8 cellular contexts compared by ENCODE assay signal in the genomic region with DNA sequence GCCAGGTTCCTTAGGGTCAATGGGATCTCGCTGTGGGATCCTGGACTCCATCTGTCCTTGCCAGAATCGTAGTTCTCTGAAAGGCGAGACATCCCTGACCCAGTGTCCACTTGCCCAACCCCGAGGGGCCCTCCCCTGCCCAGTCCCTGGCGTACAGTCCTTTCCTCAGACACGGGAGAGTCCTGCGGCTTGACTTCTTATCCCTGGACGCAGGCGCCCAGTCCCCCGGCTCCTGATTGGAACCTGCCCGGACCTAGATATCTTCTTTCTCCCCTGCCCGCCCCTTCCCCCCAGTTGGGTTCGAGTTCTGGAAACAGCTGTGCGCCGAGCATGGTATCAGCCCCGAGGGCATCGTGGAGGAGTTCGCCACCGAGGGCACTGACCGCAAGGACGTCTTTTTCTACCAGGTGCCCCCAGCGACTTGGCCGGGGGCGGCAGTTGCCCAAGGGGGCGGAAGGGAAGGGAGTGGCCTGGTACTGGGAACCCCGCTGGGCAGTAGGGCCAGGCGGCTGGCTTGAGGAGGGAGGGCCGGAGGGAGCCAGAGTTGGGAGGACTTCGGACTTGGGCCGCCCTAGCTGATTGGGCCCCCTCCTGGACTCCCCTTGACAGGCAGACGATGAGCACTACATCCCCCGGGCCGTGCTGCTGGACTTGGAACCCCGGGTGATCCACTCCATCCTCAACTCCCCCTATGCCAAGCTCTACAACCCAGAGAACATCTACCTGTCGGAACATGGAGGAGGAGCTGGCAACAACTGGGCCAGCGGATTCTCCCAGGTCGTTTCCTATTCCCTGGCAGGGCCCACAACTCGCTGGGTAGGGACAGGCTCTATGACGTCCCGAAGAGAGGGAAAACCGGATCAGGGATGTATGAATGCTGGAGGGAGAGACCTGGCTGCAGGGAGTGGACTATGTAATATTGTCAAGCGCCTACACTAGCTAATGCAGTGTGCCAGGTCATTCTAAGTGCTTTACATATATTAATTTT. TPM values are rescaled to one million over a fixed set of nuclear protein-coding genes. Genes with fewer than 3 reads are reported as not detected.
DNase-seq lines count a peak whose midpoint lies in the region; ATAC-seq and TF ChIP-seq lines count a peak whose summit lies in the region.
"Not testable (repeated sequence)": the region's sequence is repeated elsewhere in the genome, so short reads cannot be mapped to it uniquely, and the experiment has no call there.

No MANE protein-coding gene starts in this region.

- not testable (repeated sequence) for H3K27me3 ChIP-seq in endodermal cell (ENCODE audit: control insufficient read depth, insufficient read depth, low read length, poor library complexity, severe bottlenecking); uterus

- H3K9me3 Mint-ChIP-seq in activated T-helper 2 cell treated with anti-CD3 and anti-CD28 coated beads, Interferon-gamma antibody, Interleukin-2, Interleukin-4, amounts not matched to agents 10 μg/mL and 5 μg/mL and 100 μg/mL, durations not matched to agents 14 hours and 24 hours and 36 hours; endodermal cell: not testable (repeated sequence)

- H3K36me3 ChIP-seq in endodermal cell (ENCODE audit: control insufficient read depth, insufficient read depth, low read length): peaks cover 32% of the 10 kb centered on the region
- H3K36me3 ChIP-seq in uterus: not testable (repeated sequence)

- not testable (repeated sequence) for H3K9me3 ChIP-seq in endodermal cell (ENCODE audit: control insufficient read depth, low read length); uterus

- WGBS in endodermal cell (ENCODE audit: insufficient coverage in 1 of 2, insufficient read length in 1 of 2), 2 experiments: 0 to 17% methylated on average over 5 to 32 of the region's 42 CpGs

- not testable (repeated sequence) for H3K27me3 Mint-ChIP-seq in activated T-helper 2 cell treated with anti-CD3 and anti-CD28 coated beads, Interferon-gamma antibody, Interleukin-2, Interleukin-4, amounts not matched to agents 10 μg/mL and 5 μg/mL and 100 μg/mL, durations not matched to agents 14 hours and 24 hours and 36 hours (ENCODE audit: low read depth); endodermal cell (ENCODE audit: insufficient read depth)

- H3K27ac ChIP-seq in endodermal cell (ENCODE audit: low read depth, low read length): peak overlapping the region; percentile 39
- H3K27ac ChIP-seq in uterus: peak overlapping the region; percentile 65 to 77

- peaks cover 19% of the 10 kb centered on the region for H3K4me1 Mint-ChIP-seq in activated T-helper 2 cell treated with anti-CD3 and anti-CD28 coated beads, Interferon-gamma antibody, Interleukin-2, Interleukin-4, amounts not matched to agents 10 μg/mL and 5 μg/mL and 100 μg/mL, durations not matched to agents 14 hours and 24 hours and 36 hours (ENCODE audit: low read depth)
- not testable (repeated sequence) for H3K4me1 Mint-ChIP-seq in endodermal cell

- peak overlapping the region; percentile 68 for H3K9ac ChIP-seq in endodermal cell (ENCODE audit: extremely low read depth, low read length, poor library complexity, severe bottlenecking)

- TF ChIP-seq POLR2A in uterus (IDR thresholded peaks at IDR 0.05): not testable (repeated sequence)

- peaks cover 43% of the 10 kb centered on the region for H3K36me3 Mint-ChIP-seq in activated T-helper 2 cell treated with anti-CD3 and anti-CD28 coated beads, Interferon-gamma antibody, Interleukin-2, Interleukin-4, amounts not matched to agents 10 μg/mL and 5 μg/mL and 100 μg/mL, durations not matched to agents 14 hours and 24 hours and 36 hours (ENCODE audit: low read depth)
- H3K36me3 Mint-ChIP-seq in endodermal cell (ENCODE audit: low read depth): peaks cover 28% of the 10 kb centered on the region

- peak overlapping the region; percentile 98 for H3K4me3 Mint-ChIP-seq in activated T-helper 2 cell treated with anti-CD3 and anti-CD28 coated beads, Interferon-gamma antibody, Interleukin-2, Interleukin-4, amounts not matched to agents 10 μg/mL and 5 μg/mL and 100 μg/mL, durations not matched to agents 14 hours and 24 hours and 36 hours (ENCODE audit: low read depth)
- H3K4me3 Mint-ChIP-seq in endodermal cell: peak overlapping the region; percentile 91

- peak overlapping the region; percentile 92 for H3K27ac Mint-ChIP-seq in activated T-helper 2 cell treated with anti-CD3 and anti-CD28 coated beads, Interferon-gamma antibody, Interleukin-2, Interleukin-4, amounts not matched to agents 10 μg/mL and 5 μg/mL and 100 μg/mL, durations not matched to agents 14 hours and 24 hours and 36 hours
- H3K27ac Mint-ChIP-seq in endodermal cell: peak overlapping the region; percentile 89

- DNase-seq in GM12864 (ENCODE audit: low read depth); uterus: not testable (repeated sequence)
- DNase-seq in RKO (ENCODE audit: low spot score): peak; percentile 40
- peak; percentile 32 for DNase-seq in activated T-helper 2 cell treated with anti-CD3 and anti-CD28 coated beads, Interferon-gamma antibody, Interleukin-2, Interleukin-4, amounts not matched to agents 10 μg/mL and 5 μg/mL and 100 μg/mL, durations not matched to agents 14 hours and 24 hours and 36 hours (ENCODE audit: low spot score)
- DNase-seq in endodermal cell: peak; percentile 84
- DNase-seq in left colon: peak in 1 of 2 donors; percentile 50
- DNase-seq in putamen (ENCODE audit: low spot score): peak; percentile 11

- ATAC-seq in HG03354 (IDR thresholded peaks at IDR 0.05; ENCODE audit: poor library complexity, severe bottlenecking, unreplicated experiment): peak; percentile 1
- ATAC-seq in left colon: peak; percentile 21

- intact Hi-C loops in activated T-helper 2 cell treated with anti-CD3 and anti-CD28 coated beads, Interferon-gamma antibody, Interleukin-2, Interleukin-4, amounts not matched to agents 10 μg/mL and 5 μg/mL and 100 μg/mL, durations not matched to agents 14 hours and 24 hours and 36 hours (cut with micrococcal nuclease): loop anchor here (1.0 to 2.0 kb wide), 3 partner anchors 32 to 67 kb away; partner anchors contain the start of gene COASY
- intact Hi-C loops in left colon (cut with DNase I, micrococcal nuclease); uterus (cut with DNase I; ENCODE audit: low total_unique reads): not testable (repeated sequence)

- H3K4me1 ChIP-seq in endodermal cell (ENCODE audit: control insufficient read depth, insufficient read depth, low read length); uterus: not testable (repeated sequence)

- not testable (repeated sequence) for TF ChIP-seq CTCF in GM12864 (IDR thresholded peaks at IDR 0.05; ENCODE audit: low read depth, low read length, missing control alignments); endodermal cell (conservative IDR thresholded peaks at IDR 0.05); uterus (IDR thresholded peaks at IDR 0.05)

- H3K4me3 ChIP-seq in GM12864 (ENCODE audit: low read depth, low read length): peak overlapping the region; percentile 94
- H3K4me3 ChIP-seq in endodermal cell (ENCODE audit: low read length): peak overlapping the region; percentile 90
- H3K4me3 ChIP-seq in uterus: peak overlapping the region; percentile 89 to 97

RNA-seq across cellular contexts. Expression of gene TUBG1, which starts 0.6 kb away (rescaled TPM):
- total RNA-seq in activated T-helper 2 cell treated with anti-CD3 and anti-CD28 coated beads, Interferon-gamma antibody, Interleukin-2, Interleukin-4, amounts not matched to agents 10 μg/mL and 5 μg/mL and 100 μg/mL, durations not matched to agents 14 hours and 24 hours and 36 hours: 85.5 and 94.9 TPM in 2 replicates
- total RNA-seq in endodermal cell (100 to 1,000 TPM in 1 of 2 donors, 10 to 100 TPM in 1; 94.2 to 124 TPM), left colon (10 to 100 TPM; 24.3 to 39.7 TPM), uterus (10 to 100 TPM in 3 of 4 donors, 1 to 10 TPM in 1; 7.9 to 39.4 (median 23.9) TPM)
- polyA plus RNA-seq in endodermal cell (2013, experiment 1 of 2): 92.3 TPM
- 91.6 TPM for polyA plus RNA-seq in endodermal cell (2013, experiment 2 of 2)

RNA-seq across cellular contexts. Expression of gene RETREG3, which starts 0.9 kb away (rescaled TPM):
- total RNA-seq in activated T-helper 2 cell treated with anti-CD3 and anti-CD28 coated beads, Interferon-gamma antibody, Interleukin-2, Interleukin-4, amounts not matched to agents 10 μg/mL and 5 μg/mL and 100 μg/mL, durations not matched to agents 14 hours and 24 hours and 36 hours: 37.7 and 39.0 TPM in 2 replicates
- total RNA-seq in endodermal cell (10 to 100 TPM; 51.5 to 55.4 TPM), left colon (10 to 100 TPM; 49.0 to 71.6 TPM), uterus (10 to 100 TPM; 12.6 to 72.7 (median 46.3) TPM)
- 30.1 TPM for polyA plus RNA-seq in endodermal cell (2013, experiment 1 of 2)
- polyA plus RNA-seq in endodermal cell (2013, experiment 2 of 2): 28.4 TPM

RNA-seq across cellular contexts. Expression of gene PSMC3IP, which starts 32.6 kb away (rescaled TPM):
- 23.3 and 26.6 TPM in 2 replicates for total RNA-seq in activated T-helper 2 cell treated with anti-CD3 and anti-CD28 coated beads, Interferon-gamma antibody, Interleukin-2, Interleukin-4, amounts not matched to agents 10 μg/mL and 5 μg/mL and 100 μg/mL, durations not matched to agents 14 hours and 24 hours and 36 hours
- total RNA-seq in endodermal cell: 10 to 100 TPM; 27.8 to 38.6 TPM
- polyA plus RNA-seq in endodermal cell (2013, experiment 1 of 2): 29.5 TPM
- 27.7 TPM for polyA plus RNA-seq in endodermal cell (2013, experiment 2 of 2)
- total RNA-seq in left colon: 1 to 10 TPM; 1.6 to 2.2 TPM
- total RNA-seq in uterus: 10 to 100 TPM in 1 of 4 donors, 1 to 10 TPM in 3; 2.8 to 16.5 (median 5.0) TPM

RNA-seq across cellular contexts. Expression of gene MLX, which starts 43.2 kb away (rescaled TPM):
- 54.8 and 60.0 TPM in 2 replicates for total RNA-seq in activated T-helper 2 cell treated with anti-CD3 and anti-CD28 coated beads, Interferon-gamma antibody, Interleukin-2, Interleukin-4, amounts not matched to agents 10 μg/mL and 5 μg/mL and 100 μg/mL, durations not matched to agents 14 hours and 24 hours and 36 hours
- 10 to 100 TPM; 37.1 to 38.5 TPM for total RNA-seq in endodermal cell
- polyA plus RNA-seq in endodermal cell (2013, experiment 1 of 2): 38.7 TPM
- polyA plus RNA-seq in endodermal cell (2013, experiment 2 of 2): 34.2 TPM
- 10 to 100 TPM; 95.1 to 98.8 TPM for total RNA-seq in left colon
- 10 to 100 TPM in 3 of 4 donors, 1 to 10 TPM in 1; 6.9 to 50.0 (median 35.1) TPM for total RNA-seq in uterus

RNA-seq across cellular contexts. Expression of gene COASY, which starts 48.2 kb away (rescaled TPM):
- total RNA-seq in activated T-helper 2 cell treated with anti-CD3 and anti-CD28 coated beads, Interferon-gamma antibody, Interleukin-2, Interleukin-4, amounts not matched to agents 10 μg/mL and 5 μg/mL and 100 μg/mL, durations not matched to agents 14 hours and 24 hours and 36 hours: 90.6 and 91.6 TPM in 2 replicates
- 10 to 100 TPM; 97.7 to 99.4 TPM for total RNA-seq in endodermal cell
- polyA plus RNA-seq in endodermal cell (2013, experiment 1 of 2): 75.8 TPM
- 59.8 TPM for polyA plus RNA-seq in endodermal cell (2013, experiment 2 of 2)
- 100 to 1,000 TPM in 1 of 2 donors, 10 to 100 TPM in 1; 92.6 to 122 TPM for total RNA-seq in left colon
- 10 to 100 TPM in 3 of 4 donors, 1 to 10 TPM in 1; 2.6 to 42.6 (median 16.1) TPM for total RNA-seq in uterus
